25 cellular contexts compared by ENCODE assay signal in genomic region chr13:90551253-90551652, GRCh38.
DNase-seq lines count a peak whose midpoint lies in the region; ATAC-seq and TF ChIP-seq lines count a peak whose summit lies in the region.
"Had no signal": no experiment of that assay in that cellular context is flagged by ENCODE, and none has a peak within 500 bp of the region (broad histone marks: within the 10 kb centered on the region; RNA-seq: fewer than 3 reads in every experiment).

No MANE protein-coding gene starts in this region.

- in situ Hi-C loops in SK-MEL-5 (cut with HindIII; ENCODE audit: low pct_unique_long_range_greater_than_20kb, low sequenced_read_pairs) = no loop called here
- in situ Hi-C loops in KBM-7 (cut with MboI; ENCODE audit: low pct_unique_long_range_greater_than_20kb, low sequenced_read_pairs) = no loop called here

- H2AFZ ChIP-seq in neural cell (ENCODE audit: low read depth, low read length) = no peak overlapping the region

- no peaks in the 10 kb centered on the region for H3F3A ChIP-seq in neural cell (ENCODE audit: insufficient read depth, low read length, poor library complexity, severe bottlenecking)

- no peak overlapping the region for H3K4me3 ChIP-seq in neural cell (ENCODE audit: low read length)
- H3K4me3 ChIP-seq: BLaER1, GM12878 had no signal

- H4K20me1 ChIP-seq in neural cell (ENCODE audit: insufficient read depth) = no peaks in the 10 kb centered on the region
- H4K20me1 ChIP-seq: BLaER1 had no signal

- no peak overlapping the region for H3K4me2 ChIP-seq in neural cell (ENCODE audit: low read length)
- H3K4me2 ChIP-seq: BLaER1 had no signal

- ATAC-seq in GM18867 (IDR thresholded peaks at IDR 0.05; ENCODE audit: unreplicated experiment) = no peak
- ATAC-seq: GM12878 had no signal

- TF ChIP-seq CTCF in neural cell (IDR thresholded peaks at IDR 0.05; ENCODE audit: poor library complexity, severe bottlenecking) = no peak

- no peaks in the 10 kb centered on the region for H3K27me3 ChIP-seq in neural cell (ENCODE audit: insufficient read depth, low read depth, low read length)
- H3K27me3 ChIP-seq: BE2C, BLaER1 had no signal

- TF ChIP-seq RAD21 in neural cell (conservative IDR thresholded peaks at IDR 0.05) = no peak

- peak; percentile 74 for TF ChIP-seq EP300 in neural cell (conservative IDR thresholded peaks at IDR 0.05; ENCODE audit: poor library complexity, severe bottlenecking)

- H3K27ac ChIP-seq in neural cell (ENCODE audit: low read length) (no peak overlapping the region), substantia nigra (ENCODE audit: low read depth, low read length, poor library complexity, severe bottlenecking) (no peak overlapping the region)
- H3K27ac ChIP-seq: BLaER1 had no signal

- no peaks in the 10 kb centered on the region for H3K9me2 ChIP-seq in neural cell (ENCODE audit: insufficient read depth, low read length)

- H3K9ac ChIP-seq in neural cell (ENCODE audit: low read length) = no peak overlapping the region
- H3K9ac ChIP-seq: BLaER1 had no signal

- no peaks in the 10 kb centered on the region for H3K9me3 ChIP-seq in neural cell (ENCODE audit: low read length)

- no peaks in the 10 kb centered on the region for H3K79me2 ChIP-seq in neural cell (replicated peaks; ENCODE audit: insufficient read depth, low read length)

- DNase-seq in NCI-H748 (lab: John Stamatoyannopoulos, UW; ENCODE audit: unreplicated experiment) (peak; percentile 11), NCI-H748 treated with DMSO at 0.1 percent for 48 hours (lab: John Stamatoyannopoulos, UW) (no peak), NCI-H69 (lab: John Stamatoyannopoulos, UW) (peak; percentile 19), SK-MEL-5 (ENCODE audit: low read depth, low spot score) (peak; percentile 16), KBM-7 (no peak), substantia nigra (lab: John Stamatoyannopoulos, UW) (no peak)
- DNase-seq: 8988T; ACHN; BE2C; C1 segment of cervical spinal cord; CD4-positive, alpha-beta memory T cell; CD4-positive, CD25-positive, alpha-beta regulatory T cell; CD8-positive, alpha-beta memory T cell; COR-L47; DMS 273 treated with DMSO at 0.1 percent for 48 hours; DMS153; DMS53; DMS79; DND-41; EL; GDM1 had no signal

- no peaks in the 10 kb centered on the region for H3K36me3 ChIP-seq in neural cell (ENCODE audit: insufficient read depth, low read length)
- H3K36me3 ChIP-seq: BE2C, BLaER1 had no signal

TF ChIP-seq in neural cell, 6 proteins besides CTCF, POLR2A, EP300 and RAD21:
- TF ChIP-seq EZH2 (IDR thresholded peaks at IDR 0.05; ENCODE audit: borderline replicate concordance, insufficient read depth, low read length, poor library complexity, severe bottlenecking) (no peak), SMC3 (conservative IDR thresholded peaks at IDR 0.05; ENCODE audit: poor library complexity) (no peak), TAF1 (IDR thresholded peaks at IDR 0.05; ENCODE audit: low read depth) (no peak), MXI1 (conservative IDR thresholded peaks at IDR 0.05; ENCODE audit: poor library complexity, severe bottlenecking) (no peak), REST (IDR thresholded peaks at IDR 0.05; ENCODE audit: borderline replicate concordance) (no peak), POLR2AphosphoS5 (IDR thresholded peaks at IDR 0.05) (peak; percentile 53)

Comparison
In these comparisons a context has a peak if more than half of its experiments do, and no peak if none do; other contexts are left out.
1. DNase-seq: peak in NCI-H748 (single experiment), NCI-H69 (single experiment) and SK-MEL-5 (single experiment); none in NCI-H748 treated with DMSO at 0.1 percent for 48 hours (single experiment), KBM-7 (single experiment) and substantia nigra (0 of 49).